18 cellular contexts compared by ENCODE assay signal in the genomic region with DNA sequence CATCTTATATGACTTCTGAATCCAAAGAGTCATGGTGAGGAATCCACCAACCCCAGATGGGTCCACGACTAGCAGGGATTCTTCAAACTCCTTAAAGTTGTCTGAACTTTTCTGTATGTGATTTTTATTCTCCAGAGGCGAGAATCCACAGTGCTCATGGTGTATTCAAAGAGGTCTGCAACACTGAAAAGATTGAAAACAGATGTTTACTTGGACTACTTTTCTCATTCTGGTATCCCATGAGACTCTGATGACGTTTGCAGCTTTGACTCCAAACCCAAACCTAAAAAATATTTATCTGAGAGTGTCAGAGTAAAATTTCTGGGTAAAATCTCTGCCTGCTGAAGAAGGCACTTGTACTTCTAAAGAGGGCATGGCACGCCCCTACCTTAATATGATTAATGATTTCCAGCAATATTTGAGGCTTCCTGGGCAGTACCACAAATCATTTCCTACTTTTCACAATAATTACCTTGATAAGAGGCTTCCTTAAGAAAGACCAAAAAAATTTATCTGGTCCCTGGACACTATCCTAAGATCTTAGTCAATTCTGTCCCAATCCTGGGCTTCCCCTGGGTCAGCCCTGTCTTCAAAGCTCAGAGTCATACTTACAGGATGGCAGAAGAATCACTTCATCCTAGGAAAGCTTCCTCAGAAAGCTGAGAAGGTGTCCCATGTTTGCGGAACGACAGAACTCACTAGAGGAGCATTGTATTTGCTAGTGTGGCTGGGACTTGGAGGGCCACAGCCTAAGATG.
DNase-seq lines count a peak whose midpoint lies in the region; ATAC-seq, FAIRE-seq and TF ChIP-seq lines count a peak whose summit lies in the region.
"Had no signal": no experiment of that assay in that cellular context is flagged by ENCODE, and none has a peak within 500 bp of the region (broad histone marks: within the 10 kb centered on the region; RNA-seq: fewer than 3 reads in every experiment).

No MANE protein-coding gene starts in this region.

- peak; percentile 62 for DNase-seq in AG20443 (ENCODE audit: low spot score)
- peak; percentile 89 for DNase-seq in adipocyte (ENCODE audit: low read depth)
- peak; percentile 77 for DNase-seq in fibroblast of the aortic adventitia (ENCODE audit: low read depth)
- DNase-seq in gastrocnemius medialis = no peak
- DNase-seq in NK-92 treated with Interleukin-12 subunit alpha and Interleukin-12 subunit beta, amount 100 ng/mL, for 24 hours (lab: John Stamatoyannopoulos, UW) = no peak
- no peak for DNase-seq in CD1c-positive myeloid dendritic cell (ENCODE audit: extremely low spot score)
- no peak for DNase-seq in kidney
- no peak for DNase-seq in SW480 (ENCODE audit: low spot score)
- DNase-seq: activated CD4-positive, alpha-beta T cell treated with anti-CD3 and anti-CD28 coated beads for 36 hours; activated naive CD8-positive, alpha-beta T cell treated with anti-CD3 and anti-CD28 coated beads for 36 hours; brain microvascular endothelial cell; natural killer cell; NCI-H69; posterior cingulate gyrus; stimulated activated naive CD4-positive, alpha-beta T cell; tibial artery had no signal

- H3K4me3 ChIP-seq in adipocyte (ENCODE audit: low read length) (no peak overlapping the region), fibroblast of the aortic adventitia (ENCODE audit: low read depth, low read length) (no peak overlapping the region), gastrocnemius medialis (no peak overlapping the region), kidney (ENCODE audit: low read length in 2 of 2) (no peak overlapping the region)
- H3K4me3 ChIP-seq: skin epidermis, tibial artery had no signal

- H3K27ac ChIP-seq in gastrocnemius medialis (peak overlapping the region in 2 of 4 donors; percentile 18 to 40), kidney (ENCODE audit: low read depth in 2 of 2, low read length in 2 of 2) (no peak overlapping the region)
- H3K27ac ChIP-seq: brain microvascular endothelial cell, tibial artery had no signal

- intact Hi-C loops in gastrocnemius medialis (cut with DNase I; ENCODE audit: low total_unique reads) = no loop called here
- intact Hi-C loops in kidney (cut with DNase I) = no loop called here

- TF ChIP-seq POLR2A in gastrocnemius medialis (IDR thresholded peaks at IDR 0.05) = no peak

- H3K9ac ChIP-seq in adipocyte (ENCODE audit: low read length) (no peak overlapping the region), kidney (ENCODE audit: low read length in 2 of 2) (no peak overlapping the region)

- no peak for FAIRE-seq in kidney (lab: Jason Lieb, UNC)
- FAIRE-seq: HepG2 had no signal

- peak; percentile 49 to 68 for ATAC-seq in gastrocnemius medialis
- ATAC-seq: activated CD4-positive, alpha-beta T cell treated with anti-CD3 and anti-CD28 coated beads for 36 hours; HepG2; natural killer cell had no signal

- peaks cover 12% of the 10 kb centered on the region for H3K4me1 ChIP-seq in adipocyte (ENCODE audit: control insufficient read depth, insufficient read depth, low read length)
- H3K4me1 ChIP-seq in gastrocnemius medialis = no peaks in the 10 kb centered on the region
- no peaks in the 10 kb centered on the region for H3K4me1 ChIP-seq in kidney (ENCODE audit: control insufficient read depth in 1 of 2, insufficient read depth in 1 of 2, low read depth in 1 of 2, low read length in 2 of 2)
- H3K4me1 ChIP-seq: tibial artery had no signal

- TF ChIP-seq CTCF in fibroblast of the aortic adventitia (IDR thresholded peaks at IDR 0.05; ENCODE audit: insufficient read depth, low read length) = no peak
- TF ChIP-seq CTCF in gastrocnemius medialis (IDR thresholded peaks at IDR 0.05 in 4 of 5, conservative IDR thresholded peaks at IDR 0.05 in 1 of 5) = no peak
- TF ChIP-seq CTCF in kidney (IDR thresholded peaks at IDR 0.05; ENCODE audit: borderline replicate concordance, extremely low read depth, insufficient read depth) = no peak

- in situ Hi-C loops in gastrocnemius medialis (cut with MboI; ENCODE audit: low sequenced_read_pairs in 4 of 4) = no loop called here

- no peaks in the 10 kb centered on the region for H3K9me3 ChIP-seq in adipocyte (ENCODE audit: control insufficient read depth, low read length)
- H3K9me3 ChIP-seq in gastrocnemius medialis = no peaks in the 10 kb centered on the region
- no peaks in the 10 kb centered on the region for H3K9me3 ChIP-seq in kidney (ENCODE audit: control insufficient read depth in 1 of 2, low read length in 2 of 2)
- H3K9me3 ChIP-seq: tibial artery had no signal

- H3K36me3 ChIP-seq in adipocyte (ENCODE audit: control insufficient read depth, insufficient read depth, low read length, severe bottlenecking) = no peaks in the 10 kb centered on the region
- H3K36me3 ChIP-seq in gastrocnemius medialis = no peaks in the 10 kb centered on the region
- H3K36me3 ChIP-seq in kidney (ENCODE audit: control insufficient read depth in 1 of 2, insufficient read depth in 2 of 2, low read length in 2 of 2) = no peaks in the 10 kb centered on the region
- H3K36me3 ChIP-seq: brain microvascular endothelial cell, tibial artery had no signal

- H3K27me3 ChIP-seq in adipocyte (replicated peaks; ENCODE audit: control insufficient read depth, insufficient read depth, low read length) (peaks cover 5% of the 10 kb centered on the region), gastrocnemius medialis (no peaks in the 10 kb centered on the region)
- H3K27me3 ChIP-seq: brain microvascular endothelial cell, tibial artery had no signal

Comparison
In these comparisons a context has a peak if more than half of its experiments do, and no peak if none do; other contexts are left out.
1. DNase-seq: peak in AG20443 (single experiment), adipocyte (single experiment) and fibroblast of the aortic adventitia (single experiment); none in gastrocnemius medialis (0 of 2), NK-92 treated with Interleukin-12 subunit alpha and Interleukin-12 subunit beta, amount 100 ng/mL, for 24 hours (single experiment), CD1c-positive myeloid dendritic cell (single experiment), kidney (single experiment) and SW480 (single experiment).